In the genomic region with DNA sequence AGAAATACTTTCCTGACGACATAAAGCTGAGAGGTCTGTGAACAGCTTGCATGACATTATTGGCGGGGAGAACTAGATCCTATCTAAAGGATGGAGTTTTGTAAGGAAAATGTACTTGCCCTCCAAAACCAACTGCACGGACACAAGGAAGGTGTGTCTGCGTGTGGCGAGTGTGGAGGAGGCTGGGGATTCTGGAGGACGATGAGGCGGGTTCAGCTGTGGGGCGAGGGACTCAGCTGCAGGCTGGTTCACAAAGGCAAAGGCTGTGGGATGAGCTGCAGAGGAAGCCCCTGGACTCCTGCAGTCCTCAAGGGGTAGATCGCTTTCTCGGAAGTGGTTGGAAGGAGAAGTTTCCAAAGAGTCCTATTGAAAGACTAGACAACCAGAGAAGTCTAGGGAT, we compare ENCODE assay signal across 35 cellular contexts. TPM values are rescaled to one million over a fixed set of nuclear protein-coding genes. Genes with fewer than 3 reads are reported as not detected.
"Had no signal": no experiment of that assay in that cellular context is flagged by ENCODE, and none has a peak within 500 bp of the region (broad histone marks: within the 10 kb centered on the region; RNA-seq: fewer than 3 reads in every experiment).

No MANE protein-coding gene starts in this region.

- DNase-seq: Karpas-422, Kasumi-1, MG63, MV-4-11, NCI-H1048, NCI-H1092, NCI-H1092 treated with DMSO at 0.1 percent for 48 hours, NCI-H1105, NCI-H1105 treated with DMSO at 0.1 percent for 48 hours, NCI-H1417, NCI-H1417 treated with DMSO at 0.1 percent for 48 hours, NCI-H1436, NCI-H1436 treated with DMSO at 0.1 percent for 48 hours, NCI-H146, NCI-H1694, NCI-H1694 treated with DMSO at 0.1 percent for 48 hours, NCI-H187, NCI-H187 treated with DMSO at 0.1 percent for 48 hours, NCI-H1930, NCI-H2029, NCI-H2029 treated with DMSO at 0.1 percent for 48 hours, NCI-H2081, NCI-H2081 treated with DMSO at 0.1 percent for 48 hours, NCI-H2107, NCI-H2171, NCI-H2171 treated with DMSO at 0.1 percent for 48 hours, NCI-H2227 treated with DMSO at 0.1 percent for 48 hours, NCI-H226, NCI-H345, NCI-H446, NCI-H446 treated with DMSO at 0.1 percent for 48 hours, NCI-H510A, NCI-H510A treated with DMSO at 0.1 percent for 48 hours, NCI-H524 had no signal

- H3K9me3 ChIP-seq: MG63 had no signal

- H3K27me3 ChIP-seq: MG63 had no signal

- H3K36me3 ChIP-seq: MG63 had no signal

- H3K4me3 ChIP-seq: MG63 had no signal

RNA-seq across cellular contexts. Expression of a gene that starts 48.2 kb away (rescaled TPM):
- total RNA-seq: LHCN-M2 had no signal
